In genomic region chr17:7930841-7931631, GRCh38 we compare ENCODE assay signal across 8 cellular contexts. TPM values are rescaled to one million over a fixed set of nuclear protein-coding genes. Genes with fewer than 3 reads are reported as not detected.
DNase-seq lines count a peak whose midpoint lies in the region; ATAC-seq and TF ChIP-seq lines count a peak whose summit lies in the region.

No MANE protein-coding gene starts in this region.

- ATAC-seq in GM19438 (IDR thresholded peaks at IDR 0.05; ENCODE audit: low read depth, unreplicated experiment) (peak; percentile 4), gastrocnemius medialis (no peak), GM21526 (IDR thresholded peaks at IDR 0.05; ENCODE audit: low FRiP score, unreplicated experiment) (no peak), HG03108 (IDR thresholded peaks at IDR 0.05; ENCODE audit: unreplicated experiment) (no peak)

- H2AFZ ChIP-seq in SU-DHL-6 (ENCODE audit: low read depth, low read length, severe bottlenecking) = peak overlapping the region; percentile 84

- intact Hi-C loops in gastrocnemius medialis (cut with DNase I; ENCODE audit: low total_unique reads) = loop anchor here (5.0 kb wide), 2 partner anchors 61 to 74 kb away; partner anchors contain the start of genes CYB5D1, NAA38 and TMEM88

- H3K9me2 ChIP-seq in SU-DHL-6 (replicated peaks; ENCODE audit: insufficient read depth, low read length) = no peaks in the 10 kb centered on the region

- H3K36me3 ChIP-seq in SU-DHL-6 (ENCODE audit: low read length) (no peaks in the 10 kb centered on the region), gastrocnemius medialis (peaks cover 0 to 18% of the 10 kb centered on the region in 2 donors)

- no peak for TF ChIP-seq POLR2A in gastrocnemius medialis (IDR thresholded peaks at IDR 0.05)

- H3K9me3 ChIP-seq in SU-DHL-6 (ENCODE audit: insufficient read depth, low read length) (no peaks in the 10 kb centered on the region), gastrocnemius medialis (no peaks in the 10 kb centered on the region)

- H3K4me3 ChIP-seq in SU-DHL-6 (ENCODE audit: insufficient read depth, low read length, poor library complexity, severe bottlenecking) (peak overlapping the region; percentile 89), foreskin fibroblast (ENCODE audit: low read depth in 1 of 2, low read length in 2 of 2) (peak overlapping the region; percentile 88 to 99), gastrocnemius medialis (peak overlapping the region; percentile 85 to 97 (median 93))

- TF ChIP-seq CTCF in SU-DHL-6 (IDR thresholded peaks at IDR 0.05; ENCODE audit: insufficient read depth, low read length, poor library complexity, severe bottlenecking) = no peak
- no peak for TF ChIP-seq CTCF in foreskin fibroblast (IDR thresholded peaks at IDR 0.05; ENCODE audit: low read depth, low read length)
- TF ChIP-seq CTCF in gastrocnemius medialis (IDR thresholded peaks at IDR 0.05 in 4 of 5, conservative IDR thresholded peaks at IDR 0.05 in 1 of 5) = no peak

- peaks cover 17 to 19% of the 10 kb centered on the region in 2 donors for H3K4me1 ChIP-seq in gastrocnemius medialis

- H3K27me3 ChIP-seq in SU-DHL-6 (ENCODE audit: low read length) (no peaks in the 10 kb centered on the region), gastrocnemius medialis (no peaks in the 10 kb centered on the region)

- H3K79me2 ChIP-seq in SU-DHL-6 (ENCODE audit: insufficient read depth, low read length) = peaks cover 33% of the 10 kb centered on the region

- in situ Hi-C loops in gastrocnemius medialis (cut with MboI; ENCODE audit: low sequenced_read_pairs in 4 of 4) = loop anchor here in 1 of 4 donors (5.0 kb wide), 1 partner anchor 56 kb away; no protein-coding TSS in a partner anchor

- H4K20me1 ChIP-seq in SU-DHL-6 (ENCODE audit: low read depth, low read length) = 0 out of 2 replicates have a peak, but pooled peaks cover 3% of the 10 kb centered on the region

- peak overlapping the region; percentile 68 for H3K4me2 ChIP-seq in SU-DHL-6 (ENCODE audit: low read depth, low read length, poor library complexity, severe bottlenecking)

- peak overlapping the region; percentile 18 for H3K27ac ChIP-seq in SU-DHL-6 (ENCODE audit: low read depth, low read length)
- H3K27ac ChIP-seq in gastrocnemius medialis = peak overlapping the region; percentile 83 to 90 (median 87)

- no peaks in the 10 kb centered on the region for H3F3A ChIP-seq in SU-DHL-6 (ENCODE audit: insufficient read depth)

- DNase-seq in foreskin fibroblast = peak in 1 of 2 donors; percentile 23
- DNase-seq in gastrocnemius medialis = no peak
- DNase-seq in AML-193 (lab: John Stamatoyannopoulos, UW) = no peak
- no peak for DNase-seq in activated CD4-positive, alpha-beta T cell treated with anti-CD3 and anti-CD28 coated beads for 4 hours

- peak overlapping the region; percentile 89 for H3K9ac ChIP-seq in SU-DHL-6 (ENCODE audit: low read length)

RNA-seq across cellular contexts. Expression of gene TRAPPC1, which starts 0.7 kb away (rescaled TPM):
- total RNA-seq in gastrocnemius medialis = 10 to 100 TPM; 19.4 to 41.7 (median 30.0) TPM

RNA-seq across cellular contexts. Expression of gene CNTROB, which starts 1.0 kb away (rescaled TPM):
- 10 to 100 TPM in 1 of 4 donors, 1 to 10 TPM in 3; 3.6 to 14.3 (median 7.2) TPM for total RNA-seq in gastrocnemius medialis

RNA-seq across cellular contexts. Expression of gene KCNAB3, which starts 1.4 kb away (rescaled TPM):
- total RNA-seq in gastrocnemius medialis = under 1 TPM in 1 of 4 donors, not detected in 3; 0.42 TPM

RNA-seq across cellular contexts. Expression of gene RNF227, which starts 14.9 kb away (rescaled TPM):
- total RNA-seq in gastrocnemius medialis = 1 to 10 TPM in 1 of 4 donors, under 1 TPM in 2, not detected in 1; 0.51 to 1.2 (median 0.62) TPM

RNA-seq across cellular contexts. Expression of gene CHD3, which starts 42.4 kb away (rescaled TPM):
- total RNA-seq in gastrocnemius medialis = 1 to 10 TPM; 5.4 to 7.7 (median 6.0) TPM
